Comparison of ENCODE assay signal across 8 cellular contexts in the genomic region with DNA sequence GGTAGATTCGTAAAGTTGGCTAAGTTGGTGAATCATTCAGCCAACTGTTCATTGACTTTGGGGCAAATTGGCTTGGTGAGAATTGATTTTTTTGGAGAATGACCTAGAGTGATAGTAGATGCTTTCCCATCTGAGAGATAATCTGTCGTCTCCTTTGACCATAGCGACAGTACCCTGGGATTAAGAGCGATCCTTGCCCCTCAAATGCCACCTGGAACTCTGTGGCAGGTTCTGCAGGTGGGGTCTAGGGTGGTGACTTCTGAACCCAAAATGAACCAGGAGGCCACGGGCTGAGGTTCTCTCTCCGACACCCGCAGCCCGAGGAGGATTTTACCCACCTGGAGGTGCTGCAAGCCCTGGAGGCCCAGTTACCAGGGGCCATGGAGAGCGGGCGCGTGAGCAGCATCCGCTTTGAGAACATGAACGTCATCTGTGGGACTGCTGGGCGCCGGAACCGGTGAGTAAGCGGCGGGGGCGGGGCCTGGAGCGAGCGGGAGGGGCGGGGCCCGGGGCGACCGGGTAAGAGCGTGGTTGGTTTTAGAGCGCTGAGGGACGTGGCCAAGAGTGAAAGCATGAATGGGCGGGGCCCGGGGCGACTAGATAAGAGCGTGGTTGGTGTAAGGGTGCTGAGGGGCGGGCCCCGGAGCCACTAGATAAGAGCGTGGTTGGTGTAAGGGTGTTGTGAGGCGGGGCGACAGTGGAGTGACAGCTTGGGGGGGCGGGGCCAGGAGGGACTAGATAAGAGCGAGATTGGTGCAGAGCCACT. TPM values are rescaled to one million over a fixed set of nuclear protein-coding genes. Genes with fewer than 3 reads are reported as not detected.
A peak's percentile ranks its signal among the peaks of the same experiment; 100 is the strongest.
DNase-seq lines count a peak whose midpoint lies in the region; ATAC-seq and TF ChIP-seq lines count a peak whose summit lies in the region.

No MANE protein-coding gene starts in this region.

- peaks cover 6% of the 10 kb centered on the region for H3K36me3 Mint-ChIP-seq in activated CD4-positive, alpha-beta T cell treated with anti-CD3 and anti-CD28 coated beads, Interleukin-2, amount 10 ng/mL, durations not matched to agents 24 days and 14 days (ENCODE audit: low read depth)
- no peaks in the 10 kb centered on the region for H3K36me3 Mint-ChIP-seq in chondrocyte (ENCODE audit: low read depth)

- H3K9me3 Mint-ChIP-seq in activated CD4-positive, alpha-beta T cell treated with anti-CD3 and anti-CD28 coated beads, Interleukin-2, amount 10 ng/mL, durations not matched to agents 24 days and 14 days: peaks cover 22% of the 10 kb centered on the region
- peaks cover 5% of the 10 kb centered on the region for H3K9me3 Mint-ChIP-seq in chondrocyte (ENCODE audit: low read depth)

- H3K27ac Mint-ChIP-seq in activated CD4-positive, alpha-beta T cell treated with anti-CD3 and anti-CD28 coated beads, Interleukin-2, amount 10 ng/mL, durations not matched to agents 24 days and 14 days: peak overlapping the region; percentile 90
- H3K27ac Mint-ChIP-seq in chondrocyte (ENCODE audit: unreplicated experiment): peak overlapping the region; percentile 97

- DNase-seq in AG04449 (ENCODE audit: low read depth, low spot score) (peak; percentile 95), NCI-H2227 treated with DMSO at 0.1 percent for 48 hours (lab: John Stamatoyannopoulos, UW) (peak; percentile 98), chondrocyte (ENCODE audit: low spot score) (no peak), kidney epithelial cell (ENCODE audit: low read depth) (peak; percentile 91)
- peak; percentile 90 for DNase-seq in activated CD4-positive, alpha-beta T cell treated with anti-CD3 and anti-CD28 coated beads, Interleukin-2, amount 10 ng/mL, durations not matched to agents 24 days and 14 days
- peak; percentile 57 to 88 (median 72) for DNase-seq in stimulated activated CD4-positive, alpha-beta T cell treated with anti-CD3 and anti-CD28 coated beads, Interleukin-1b, Interleukin-23, amount 100 ng/mL, for 24 hours (ENCODE audit: low read depth in 4 of 4, low spot score in 1 of 4)

- no peak for TF ChIP-seq CTCF in AG04449 (IDR thresholded peaks at IDR 0.05; ENCODE audit: insufficient read depth, low read length, missing control alignments)
- no peak for TF ChIP-seq CTCF in chondrocyte (IDR thresholded peaks at IDR 0.05)
- TF ChIP-seq CTCF in kidney epithelial cell (IDR thresholded peaks at IDR 0.05; ENCODE audit: insufficient read depth, low read length, poor library complexity, severe bottlenecking): no peak

- no peaks in the 10 kb centered on the region for H3K36me3 ChIP-seq in kidney epithelial cell (ENCODE audit: control insufficient read depth, insufficient read depth, low read length)

- H3K4me1 Mint-ChIP-seq in activated CD4-positive, alpha-beta T cell treated with anti-CD3 and anti-CD28 coated beads, Interleukin-2, amount 10 ng/mL, durations not matched to agents 24 days and 14 days: peaks cover 15% of the 10 kb centered on the region
- peaks cover 19% of the 10 kb centered on the region for H3K4me1 Mint-ChIP-seq in chondrocyte (ENCODE audit: low read depth)

- peaks cover 30% of the 10 kb centered on the region for H3K27me3 ChIP-seq in kidney epithelial cell (ENCODE audit: control insufficient read depth, insufficient read depth, low read length)

- CTCF ChIA-PET in AG04449 (lab: Yijun Ruan, JAX): interaction anchor here (1.0 kb wide), 1 partner anchor 14 kb away, joined by 5 read pairs; no protein-coding TSS in a partner anchor

- peak; percentile 83 for ATAC-seq in GM21360 (IDR thresholded peaks at IDR 0.05; ENCODE audit: unreplicated experiment)
- ATAC-seq in HG02938 (IDR thresholded peaks at IDR 0.05; ENCODE audit: unreplicated experiment): no peak

- peak overlapping the region; percentile 64 for H3K4me3 ChIP-seq in AG04449 (ENCODE audit: low read depth, low read length)
- peak overlapping the region; percentile 42 for H3K4me3 ChIP-seq in kidney epithelial cell (ENCODE audit: low read depth, low read length)

- peaks cover 38% of the 10 kb centered on the region for H3K27me3 Mint-ChIP-seq in activated CD4-positive, alpha-beta T cell treated with anti-CD3 and anti-CD28 coated beads, Interleukin-2, amount 10 ng/mL, durations not matched to agents 24 days and 14 days
- H3K27me3 Mint-ChIP-seq in chondrocyte (ENCODE audit: low read depth): peaks cover 24% of the 10 kb centered on the region

- intact Hi-C loops in activated CD4-positive, alpha-beta T cell treated with anti-CD3 and anti-CD28 coated beads, Interleukin-2, amount 10 ng/mL, durations not matched to agents 24 days and 14 days (cut with micrococcal nuclease): loop anchor here (2.0 kb wide), 1 partner anchor 121 kb away; no protein-coding TSS in a partner anchor

- POLR2A ChIA-PET in AG04449 (lab: Yijun Ruan, JAX): interaction anchor here (0.6 kb wide), 1 partner anchor 112 kb away, joined by 3 read pairs; no protein-coding TSS in a partner anchor

- peak overlapping the region; percentile 86 for H3K4me3 Mint-ChIP-seq in activated CD4-positive, alpha-beta T cell treated with anti-CD3 and anti-CD28 coated beads, Interleukin-2, amount 10 ng/mL, durations not matched to agents 24 days and 14 days
- peak overlapping the region; percentile 95 for H3K4me3 Mint-ChIP-seq in chondrocyte (ENCODE audit: unreplicated experiment)

RNA-seq across cellular contexts. Expression of gene C19orf81, which starts 8.6 kb away (rescaled TPM):
- 0.98 TPM in 1 of 2 replicates, not detected in the other for total RNA-seq in activated CD4-positive, alpha-beta T cell treated with anti-CD3 and anti-CD28 coated beads, Interleukin-2, amount 10 ng/mL, durations not matched to agents 24 days and 14 days
- total RNA-seq in chondrocyte (1.7 to 4.3 TPM (median 2.5 TPM) in 3 replicates), kidney epithelial cell (4.4 and 16.5 TPM in 2 replicates)

RNA-seq across cellular contexts. Expression of gene SYT3, which starts 18.2 kb away (rescaled TPM):
- total RNA-seq in activated CD4-positive, alpha-beta T cell treated with anti-CD3 and anti-CD28 coated beads, Interleukin-2, amount 10 ng/mL, durations not matched to agents 24 days and 14 days: not detected in 2 replicates
- total RNA-seq in chondrocyte (0.28 to 0.77 TPM (median 0.47 TPM) in 3 replicates), kidney epithelial cell (0.29 and 0.55 TPM in 2 replicates)
